10 cellular contexts compared by ENCODE assay signal in the genomic region with DNA sequence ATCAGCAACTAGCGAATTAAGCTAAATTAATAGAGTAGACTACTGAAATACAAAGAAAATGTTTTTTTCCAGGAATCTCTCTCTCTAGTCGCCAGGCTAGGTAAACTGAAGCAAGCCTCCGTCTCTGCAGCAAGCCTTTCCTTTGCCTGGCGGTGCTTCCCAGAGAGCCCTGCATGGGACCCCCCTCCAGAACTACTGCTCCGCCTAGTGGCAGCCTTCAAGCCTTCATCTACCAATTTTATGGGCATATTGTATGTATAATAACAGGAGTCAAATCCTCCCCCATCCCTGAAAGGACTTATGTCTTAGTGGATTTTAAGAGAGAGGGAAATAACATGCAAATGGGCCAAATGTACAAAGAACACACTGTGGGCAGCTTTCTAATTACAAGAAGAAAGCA.
DNase-seq lines count a peak whose midpoint lies in the region; ATAC-seq, FAIRE-seq and TF ChIP-seq lines count a peak whose summit lies in the region.
"Had no signal": no experiment of that assay in that cellular context is flagged by ENCODE, and none has a peak within 500 bp of the region (broad histone marks: within the 10 kb centered on the region; RNA-seq: fewer than 3 reads in every experiment).

No MANE protein-coding gene starts in this region.

- H3K9me3 ChIP-seq in BE2C (no peaks in the 10 kb centered on the region), HAP-1 (no peaks in the 10 kb centered on the region)
- H3K9me3 ChIP-seq: psoas muscle, tibial artery had no signal

- H3K36me3 ChIP-seq in BE2C = no peaks in the 10 kb centered on the region
- no peaks in the 10 kb centered on the region for H3K36me3 ChIP-seq in HAP-1 (replicated peaks)
- H3K36me3 ChIP-seq: tibial artery had no signal

- FAIRE-seq in frontal cortex (lab: Jason Lieb, UNC) = no peak

- DNase-seq in BE2C = peak; percentile 65
- peak; percentile 56 to 85 for DNase-seq in HAP-1 (ENCODE audit: low spot score in 2 of 2)
- DNase-seq in SK-MEL-5 (ENCODE audit: low read depth, low spot score) = peak; percentile 77
- peak; percentile 33 for DNase-seq in iPS DF 4.7 (ENCODE audit: extremely low read depth, low spot score)
- no peak for DNase-seq in stimulated activated naive CD4-positive, alpha-beta T cell (lab: John Stamatoyannopoulos, UW)
- DNase-seq in frontal cortex (ENCODE audit: low spot score in 2 of 2) = no peak
- DNase-seq in activated CD4-positive, alpha-beta T cell treated with anti-CD3 and anti-CD28 coated beads, Interleukin-2, amount 50 U/mL, for 1 hour = no peak
- DNase-seq: psoas muscle, tibial artery had no signal

- no peaks in the 10 kb centered on the region for H3K27me3 ChIP-seq in BE2C
- no peaks in the 10 kb centered on the region for H3K27me3 ChIP-seq in HAP-1 (ENCODE audit: low read depth)
- H3K27me3 ChIP-seq: tibial artery had no signal

- H3K4me1 ChIP-seq in BE2C (no peaks in the 10 kb centered on the region), HAP-1 (peaks cover 7% of the 10 kb centered on the region)
- H3K4me1 ChIP-seq: psoas muscle had no signal

- TF ChIP-seq CTCF in BE2C (IDR thresholded peaks at IDR 0.05; ENCODE audit: low read depth, low read length) = peak; percentile 84

- in situ Hi-C loops in HAP-1 (cut with MboI; ENCODE audit: low sequenced_read_pairs) (loop anchor here (25.0 kb wide), 2 partner anchors 104 to 529 kb away; no protein-coding TSS in a partner anchor), SK-MEL-5 (cut with HindIII; ENCODE audit: low pct_unique_long_range_greater_than_20kb, low sequenced_read_pairs) (no loop called here)

- no peak for ATAC-seq in HG02642 (IDR thresholded peaks at IDR 0.05; ENCODE audit: poor library complexity, unreplicated experiment)
- ATAC-seq: psoas muscle had no signal

- H3K4me3 ChIP-seq in BE2C (ENCODE audit: low read depth, low read length) (no peak overlapping the region), HAP-1 (no peak overlapping the region)
- H3K4me3 ChIP-seq: psoas muscle, tibial artery had no signal

Comparison
In these comparisons a context has a peak if more than half of its experiments do, and no peak if none do; other contexts are left out.
1. DNase-seq: peak in BE2C (single experiment), HAP-1 (2 of 2), SK-MEL-5 (single experiment) and iPS DF 4.7 (single experiment); none in stimulated activated naive CD4-positive, alpha-beta T cell (0 of 6), frontal cortex (0 of 2) and activated CD4-positive, alpha-beta T cell treated with anti-CD3 and anti-CD28 coated beads, Interleukin-2, amount 50 U/mL, for 1 hour (single experiment).